In genomic region chr3:149215474-149215873, GRCh38 we compare ENCODE assay signal across 17 cellular contexts. TPM values are rescaled to one million over a fixed set of nuclear protein-coding genes. Genes with fewer than 3 reads are reported as not detected.
DNase-seq lines count a peak whose midpoint lies in the region; ATAC-seq, FAIRE-seq and TF ChIP-seq lines count a peak whose summit lies in the region.
"Had no signal": no experiment of that assay in that cellular context is flagged by ENCODE, and none has a peak within 500 bp of the region (broad histone marks: within the 10 kb centered on the region; RNA-seq: fewer than 3 reads in every experiment).

No MANE protein-coding gene starts in this region.

- H3K27ac ChIP-seq in heart left ventricle, result peak overlapping the region in 1 of 12 donors; percentile 6
- peak overlapping the region; percentile 77 for H3K27ac ChIP-seq in Panc1 (ENCODE audit: low read length)

- H3K4me1 ChIP-seq in heart left ventricle (peaks cover 0 to 17% (median 5%) of the 10 kb centered on the region in 12 donors), Panc1 (ENCODE audit: control insufficient read depth, insufficient read depth, low read length) (peaks cover 33% of the 10 kb centered on the region)

- no peaks in the 10 kb centered on the region for H3K27me3 ChIP-seq in heart left ventricle
- H3K27me3 ChIP-seq in Panc1 (ENCODE audit: control insufficient read depth, insufficient read depth, low read length), result no peaks in the 10 kb centered on the region
- H3K27me3 ChIP-seq: uterus had no signal

- POLR2A ChIA-PET in Panc1 (lab: Charles Lee), result interaction anchor here (0.6 kb wide), 1 partner anchor 54 kb away, joined by 17 read pairs; no protein-coding TSS in a partner anchor

- no peak overlapping the region for H3K4me3 ChIP-seq in heart left ventricle
- H3K4me3 ChIP-seq in Panc1 (ENCODE audit: low read depth in 2 of 2, low read length in 2 of 2), result no peak overlapping the region
- H3K4me3 ChIP-seq: uterus had no signal

- ATAC-seq in left ventricle myocardium superior, result peak; percentile 13
- ATAC-seq in heart left ventricle, result no peak
- ATAC-seq in Panc1, result peak; percentile 32; the same call in 1 of the 2 replicates
- ATAC-seq in left lobe of liver, result peak; percentile 21
- ATAC-seq: stimulated activated naive CD8-positive, alpha-beta T cell treated with anti-CD3 and anti-CD28 coated beads, Interleukin-15, amount 100 ng/mL, for 72 hours had no signal

- CTCF ChIA-PET in Panc1 (lab: Charles Lee), result no interaction called here

- in situ Hi-C loops in Panc1 (cut with HindIII; ENCODE audit: low pct_unique_long_range_greater_than_20kb, low sequenced_read_pairs), result no loop called here

- intact Hi-C loops in left ventricle myocardium superior (cut with micrococcal nuclease) (no loop called here), heart left ventricle (cut with DNase I) (no loop called here), Panc1 (cut with micrococcal nuclease; ENCODE audit: unreplicated experiment) (no loop called here)

- no peaks in the 10 kb centered on the region for H3K9me3 ChIP-seq in heart left ventricle
- no peaks in the 10 kb centered on the region for H3K9me3 ChIP-seq in Panc1 (ENCODE audit: control insufficient read depth, insufficient read depth, low read depth, low read length)
- H3K9me3 ChIP-seq: uterus had no signal

- BruUV-seq in Panc1 (replicated peaks; lab: Mats Ljungman, UMichigan), result no TSS peak

- no peak for TF ChIP-seq POLR2A in heart left ventricle (IDR thresholded peaks at IDR 0.05)
- TF ChIP-seq POLR2A in GM12892 (IDR thresholded peaks at IDR 0.05; ENCODE audit: low read depth, low read length), result no peak

- FAIRE-seq in GM12892 (lab: Jason Lieb, UNC), result no peak

- 36 to 57% (median 50%) methylated on average over 1 of the region's 1 CpG for WGBS in heart left ventricle, 4 donors

- H3K36me3 ChIP-seq in heart left ventricle, result no peaks in the 10 kb centered on the region
- H3K36me3 ChIP-seq in Panc1 (ENCODE audit: control insufficient read depth, insufficient read depth, low read length), result no peaks in the 10 kb centered on the region
- H3K36me3 ChIP-seq: uterus had no signal

- DNase-seq in left ventricle myocardium superior (no peak), heart left ventricle (no peak), Panc1 (ENCODE audit: low read depth, low spot score) (no peak), left lobe of liver (ENCODE audit: low spot score) (no peak), GM12892 (ENCODE audit: insufficient read length) (no peak), GF-D8 (lab: John Stamatoyannopoulos, UW) (no peak), glomerular visceral epithelial cell (ENCODE audit: extremely low spot score) (no peak), OCI-M1 (lab: John Stamatoyannopoulos, UW) (no peak)
- DNase-seq: activated CD4-positive, CD25-positive, alpha-beta regulatory T cell; activated CD8-positive, alpha-beta memory T cell treated with anti-CD3 and anti-CD28 coated beads for 24 hours; caudate nucleus; effector memory CD4-positive, alpha-beta T cell; NCI-H187 treated with DMSO at 0.1 percent for 48 hours; stimulated activated naive CD8-positive, alpha-beta T cell treated with anti-CD3 and anti-CD28 coated beads, Interleukin-15, amount 100 ng/mL, for 72 hours; uterus had no signal

- TF ChIP-seq CTCF in heart left ventricle (IDR thresholded peaks at IDR 0.05) (no peak), Panc1 (IDR thresholded peaks at IDR 0.05) (no peak)

RNA-seq across cellular contexts. Expression of gene CP, which starts 6.2 kb away (rescaled TPM):
- total RNA-seq in left ventricle myocardium superior, result 2.2 TPM
- total RNA-seq in heart left ventricle, result 1 to 10 TPM in 8 of 9 donors, under 1 TPM in 1; 0.68 to 5.5 (median 3.5) TPM
- polyA plus RNA-seq in heart left ventricle, result 1 to 10 TPM in 1 of 2 donors, under 1 TPM in 1; 0.84 to 3.6 TPM
- total RNA-seq in Panc1 (2021; ENCODE audit: unreplicated experiment), result 5.8 TPM
- polyA plus RNA-seq in Panc1 (2012; ENCODE audit: insufficient read length), result 15.2 TPM
- total RNA-seq in left lobe of liver, result 1,073 TPM
- polyA plus RNA-seq in GM12892 (2012; ENCODE audit: missing spikeins), result not detected
- total RNA-seq: A673; activated T-helper 1 cell treated with anti-CD3 and anti-CD28 coated beads, Interleukin-12 subunit alpha, Interleukin-12 subunit beta, Interleukin-2, Interleukin-4 antibody, amounts not matched to agents 30 ng/mL and 10 ng/mL and 1 ng/mL, durations not matched to agents 14 hours and 24 hours and 36 hours had no signal

Comparison
In these comparisons a context has a peak if more than half of its experiments do, and no peak if none do; other contexts are left out.
1. ATAC-seq: peak in left ventricle myocardium superior (single experiment), Panc1 (single experiment) and left lobe of liver (single experiment); none in heart left ventricle (0 of 4).
2. RNA of gene CP, which starts 6.2 kb away (total RNA-seq): 1,073 TPM in left lobe of liver (single experiment); 5.8 TPM in Panc1 (single experiment), 0.68 to 5.5 TPM in heart left ventricle and 2.2 TPM in left ventricle myocardium superior (single experiment); every median in the first group is over 100 times any median in the second.